ENCODE assay signal across 1 cellular context in the genomic region with DNA sequence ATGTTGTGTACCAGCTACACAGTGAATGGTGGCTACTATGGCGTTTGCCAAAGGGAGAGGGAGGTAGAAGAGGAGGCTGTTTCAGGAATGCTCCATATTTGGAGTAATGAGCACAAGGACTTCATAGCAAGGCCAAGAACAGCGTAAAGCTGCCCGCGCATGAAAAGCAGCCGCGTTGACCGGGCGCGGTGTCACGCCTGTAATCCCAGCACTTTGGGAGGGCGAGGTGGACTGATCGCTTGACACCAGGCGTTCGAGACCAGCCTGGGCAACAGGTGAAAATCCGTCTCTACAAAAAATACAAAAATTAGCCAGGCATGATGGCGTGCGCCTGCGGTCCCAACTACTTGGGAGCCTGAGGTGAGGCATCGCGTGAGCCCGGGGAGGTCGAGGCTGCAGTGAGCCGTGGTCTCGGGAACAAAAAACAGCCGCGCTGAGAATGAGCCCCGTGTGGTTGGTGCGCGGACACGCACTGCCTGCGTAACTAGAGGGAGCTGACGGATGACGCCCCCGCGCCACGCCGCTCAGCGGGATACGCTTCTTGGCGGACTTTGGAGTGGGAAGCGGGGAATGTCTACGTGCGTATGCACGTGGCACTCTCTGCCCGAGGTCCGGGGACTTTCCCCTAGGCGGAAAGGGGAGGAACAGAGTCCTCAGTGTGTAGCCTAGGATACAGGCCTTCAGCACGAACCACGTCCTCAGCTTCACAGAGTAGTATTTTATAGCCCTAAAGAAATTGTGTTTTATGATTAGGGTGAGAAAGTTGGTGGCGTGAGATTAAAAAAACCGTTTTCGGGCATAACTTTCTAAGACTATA.
TF ChIP-seq lines count a peak whose summit lies in the region.

A gene (minus strand): TSS at position 693 of the 817 bp plus-strand sequence.

TF ChIP-seq in HEK293, 187 proteins besides CTCF, POLR2A, EP300 and RAD21 (continued from another document and continues in another):
- TF ChIP-seq, protein P1, sequence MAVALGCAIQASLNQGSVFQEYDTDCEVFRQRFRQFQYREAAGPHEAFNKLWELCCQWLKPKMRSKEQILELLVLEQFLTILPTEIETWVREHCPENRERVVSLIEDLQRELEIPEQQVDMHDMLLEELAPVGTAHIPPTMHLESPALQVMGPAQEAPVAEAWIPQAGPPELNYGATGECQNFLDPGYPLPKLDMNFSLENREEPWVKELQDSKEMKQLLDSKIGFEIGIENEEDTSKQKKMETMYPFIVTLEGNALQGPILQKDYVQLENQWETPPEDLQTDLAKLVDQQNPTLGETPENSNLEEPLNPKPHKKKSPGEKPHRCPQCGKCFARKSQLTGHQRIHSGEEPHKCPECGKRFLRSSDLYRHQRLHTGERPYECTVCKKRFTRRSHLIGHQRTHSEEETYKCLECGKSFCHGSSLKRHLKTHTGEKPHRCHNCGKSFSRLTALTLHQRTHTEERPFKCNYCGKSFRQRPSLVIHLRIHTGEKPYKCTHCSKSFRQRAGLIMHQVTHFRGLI (tag by site-specific recombination; IDR thresholded peaks at IDR 0.05) = peak; percentile 8; the same call in 1 of the 2 replicates
- TF ChIP-seq ZNF19 (tag by site-specific recombination; IDR thresholded peaks at IDR 0.05; ENCODE audit: low read depth) (no peak), ZNF155 (tag by site-specific recombination; IDR thresholded peaks at IDR 0.05) (no peak), ZNF555 (tag by site-specific recombination; conservative IDR thresholded peaks at IDR 0.05) (no peak), ZNF311 (tag by site-specific recombination; IDR thresholded peaks at IDR 0.05; ENCODE audit: borderline replicate concordance) (no peak), ZNF621 (tag by site-specific recombination; IDR thresholded peaks at IDR 0.05) (no peak), ZNF37A (tag by site-specific recombination; IDR thresholded peaks at IDR 0.05) (peak; percentile 58; the same call in 1 of the 2 replicates), ZNF274 (IDR thresholded peaks at IDR 0.05; ENCODE audit: low read length) (no peak), ZNF274 (tag by site-specific recombination; IDR thresholded peaks at IDR 0.05; ENCODE audit: borderline replicate concordance) (no peak), ZNF350 (tag by site-specific recombination; IDR thresholded peaks at IDR 0.05) (no peak), ZNF473 (tag by site-specific recombination; IDR thresholded peaks at IDR 0.05) (no peak), ZNF843 (tag by site-specific recombination; IDR thresholded peaks at IDR 0.05) (peak; percentile 70; the same call in 1 of the 2 replicates), ZNF341 (tag by site-specific recombination; IDR thresholded peaks at IDR 0.05; ENCODE audit: low read depth) (peak; percentile 90), ZNF23 (tag by site-specific recombination; IDR thresholded peaks at IDR 0.05; ENCODE audit: borderline replicate concordance) (no peak), YY2 (tag by site-specific recombination; IDR thresholded peaks at IDR 0.05) (no peak; the same call in 1 of the 2 replicates), ZFP37 (tag by site-specific recombination; IDR thresholded peaks at IDR 0.05) (peak; percentile 91), ZNF175 (tag by site-specific recombination; IDR thresholded peaks at IDR 0.05) (no peak), BCL11A (tag by site-specific recombination; IDR thresholded peaks at IDR 0.05; ENCODE audit: low read depth) (peak; percentile 91; the same call in 1 of the 2 replicates), ZSCAN23 (tag by site-specific recombination; IDR thresholded peaks at IDR 0.05) (peak; percentile 47; the same call in 1 of the 2 replicates), ZNF670 (tag by site-specific recombination; IDR thresholded peaks at IDR 0.05; ENCODE audit: low read depth) (no peak), GFI1B (tag by site-specific recombination; IDR thresholded peaks at IDR 0.05) (no peak; the same call in 1 of the 2 replicates), ZNF624 (tag by site-specific recombination; IDR thresholded peaks at IDR 0.05) (no peak), ZNF112 (tag by site-specific recombination; IDR thresholded peaks at IDR 0.05) (no peak), ZNF660 (tag by site-specific recombination; IDR thresholded peaks at IDR 0.05) (peak; percentile 95), ZNF629 (tag by site-specific recombination; IDR thresholded peaks at IDR 0.05) (peak; percentile 94), ZNF544 (tag by site-specific recombination; IDR thresholded peaks at IDR 0.05) (no peak), TRIM28 (IDR thresholded peaks at IDR 0.05; ENCODE audit: borderline replicate concordance, low read length) (peak; percentile 86; the same call in 1 of the 2 replicates), ZNF391 (tag by site-specific recombination; IDR thresholded peaks at IDR 0.05; ENCODE audit: borderline replicate concordance, low read depth) (peak; percentile 95), GLI4 (tag by site-specific recombination; IDR thresholded peaks at IDR 0.05) (peak; percentile 74; the same call in 1 of the 2 replicates), ZNF530 (tag by site-specific recombination; IDR thresholded peaks at IDR 0.05; ENCODE audit: low read depth) (no peak), ZBTB17 (tag by site-specific recombination; IDR thresholded peaks at IDR 0.05) (peak; percentile 79), YY1 (tag by site-specific recombination; IDR thresholded peaks at IDR 0.05) (peak; percentile 42; the same call in 1 of the 2 replicates), ZNF394 (tag by site-specific recombination; IDR thresholded peaks at IDR 0.05; ENCODE audit: borderline replicate concordance) (peak; percentile 75; the same call in 1 of the 2 replicates), GLI2 (tag by site-specific recombination; IDR thresholded peaks at IDR 0.05; ENCODE audit: borderline replicate concordance, low read depth) (no peak), ZNF777 (tag by site-specific recombination; IDR thresholded peaks at IDR 0.05; ENCODE audit: borderline replicate concordance) (no peak)
- TF ChIP-seq, protein P2, sequence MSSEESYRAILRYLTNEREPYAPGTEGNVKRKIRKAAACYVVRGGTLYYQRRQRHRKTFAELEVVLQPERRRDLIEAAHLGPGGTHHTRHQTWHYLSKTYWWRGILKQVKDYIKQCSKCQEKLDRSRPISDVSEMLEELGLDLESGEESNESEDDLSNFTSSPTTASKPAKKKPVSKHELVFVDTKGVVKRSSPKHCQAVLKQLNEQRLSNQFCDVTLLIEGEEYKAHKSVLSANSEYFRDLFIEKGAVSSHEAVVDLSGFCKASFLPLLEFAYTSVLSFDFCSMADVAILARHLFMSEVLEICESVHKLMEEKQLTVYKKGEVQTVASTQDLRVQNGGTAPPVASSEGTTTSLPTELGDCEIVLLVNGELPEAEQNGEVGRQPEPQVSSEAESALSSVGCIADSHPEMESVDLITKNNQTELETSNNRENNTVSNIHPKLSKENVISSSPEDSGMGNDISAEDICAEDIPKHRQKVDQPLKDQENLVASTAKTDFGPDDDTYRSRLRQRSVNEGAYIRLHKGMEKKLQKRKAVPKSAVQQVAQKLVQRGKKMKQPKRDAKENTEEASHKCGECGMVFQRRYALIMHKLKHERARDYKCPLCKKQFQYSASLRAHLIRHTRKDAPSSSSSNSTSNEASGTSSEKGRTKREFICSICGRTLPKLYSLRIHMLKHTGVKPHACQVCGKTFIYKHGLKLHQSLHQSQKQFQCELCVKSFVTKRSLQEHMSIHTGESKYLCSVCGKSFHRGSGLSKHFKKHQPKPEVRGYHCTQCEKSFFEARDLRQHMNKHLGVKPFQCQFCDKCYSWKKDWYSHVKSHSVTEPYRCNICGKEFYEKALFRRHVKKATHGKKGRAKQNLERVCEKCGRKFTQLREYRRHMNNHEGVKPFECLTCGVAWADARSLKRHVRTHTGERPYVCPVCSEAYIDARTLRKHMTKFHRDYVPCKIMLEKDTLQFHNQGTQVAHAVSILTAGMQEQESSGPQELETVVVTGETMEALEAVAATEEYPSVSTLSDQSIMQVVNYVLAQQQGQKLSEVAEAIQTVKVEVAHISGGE (tag by site-specific recombination; conservative IDR thresholded peaks at IDR 0.05; ENCODE audit: low read depth) = peak; percentile 63
- TF ChIP-seq, protein P3, sequence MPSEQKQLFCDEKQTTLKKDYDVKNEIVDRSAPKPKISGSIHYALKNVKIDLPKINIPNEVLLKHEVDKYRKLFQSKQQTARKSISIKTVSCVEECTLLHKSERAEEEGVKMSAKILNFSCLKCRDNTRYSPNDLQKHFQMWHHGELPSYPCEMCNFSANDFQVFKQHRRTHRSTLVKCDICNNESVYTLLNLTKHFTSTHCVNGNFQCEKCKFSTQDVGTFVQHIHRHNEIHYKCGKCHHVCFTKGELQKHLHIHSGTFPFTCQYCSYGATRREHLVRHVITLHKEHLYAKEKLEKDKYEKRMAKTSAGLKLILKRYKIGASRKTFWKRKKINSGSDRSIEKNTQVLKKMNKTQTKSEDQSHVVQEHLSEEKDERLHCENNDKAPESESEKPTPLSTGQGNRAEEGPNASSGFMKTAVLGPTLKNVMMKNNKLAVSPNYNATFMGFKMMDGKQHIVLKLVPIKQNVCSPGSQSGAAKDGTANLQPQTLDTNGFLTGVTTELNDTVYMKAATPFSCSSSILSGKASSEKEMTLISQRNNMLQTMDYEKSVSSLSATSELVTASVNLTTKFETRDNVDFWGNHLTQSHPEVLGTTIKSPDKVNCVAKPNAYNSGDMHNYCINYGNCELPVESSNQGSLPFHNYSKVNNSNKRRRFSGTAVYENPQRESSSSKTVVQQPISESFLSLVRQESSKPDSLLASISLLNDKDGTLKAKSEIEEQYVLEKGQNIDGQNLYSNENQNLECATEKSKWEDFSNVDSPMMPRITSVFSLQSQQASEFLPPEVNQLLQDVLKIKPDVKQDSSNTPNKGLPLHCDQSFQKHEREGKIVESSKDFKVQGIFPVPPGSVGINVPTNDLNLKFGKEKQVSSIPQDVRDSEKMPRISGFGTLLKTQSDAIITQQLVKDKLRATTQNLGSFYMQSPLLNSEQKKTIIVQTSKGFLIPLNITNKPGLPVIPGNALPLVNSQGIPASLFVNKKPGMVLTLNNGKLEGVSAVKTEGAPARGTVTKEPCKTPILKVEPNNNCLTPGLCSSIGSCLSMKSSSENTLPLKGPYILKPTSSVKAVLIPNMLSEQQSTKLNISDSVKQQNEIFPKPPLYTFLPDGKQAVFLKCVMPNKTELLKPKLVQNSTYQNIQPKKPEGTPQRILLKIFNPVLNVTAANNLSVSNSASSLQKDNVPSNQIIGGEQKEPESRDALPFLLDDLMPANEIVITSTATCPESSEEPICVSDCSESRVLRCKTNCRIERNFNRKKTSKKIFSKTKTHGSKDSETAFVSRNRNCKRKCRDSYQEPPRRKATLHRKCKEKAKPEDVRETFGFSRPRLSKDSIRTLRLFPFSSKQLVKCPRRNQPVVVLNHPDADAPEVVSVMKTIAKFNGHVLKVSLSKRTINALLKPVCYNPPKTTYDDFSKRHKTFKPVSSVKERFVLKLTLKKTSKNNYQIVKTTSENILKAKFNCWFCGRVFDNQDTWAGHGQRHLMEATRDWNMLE (tag by site-specific recombination; conservative IDR thresholded peaks at IDR 0.05; ENCODE audit: low read depth) = no peak
- TF ChIP-seq, protein P4, sequence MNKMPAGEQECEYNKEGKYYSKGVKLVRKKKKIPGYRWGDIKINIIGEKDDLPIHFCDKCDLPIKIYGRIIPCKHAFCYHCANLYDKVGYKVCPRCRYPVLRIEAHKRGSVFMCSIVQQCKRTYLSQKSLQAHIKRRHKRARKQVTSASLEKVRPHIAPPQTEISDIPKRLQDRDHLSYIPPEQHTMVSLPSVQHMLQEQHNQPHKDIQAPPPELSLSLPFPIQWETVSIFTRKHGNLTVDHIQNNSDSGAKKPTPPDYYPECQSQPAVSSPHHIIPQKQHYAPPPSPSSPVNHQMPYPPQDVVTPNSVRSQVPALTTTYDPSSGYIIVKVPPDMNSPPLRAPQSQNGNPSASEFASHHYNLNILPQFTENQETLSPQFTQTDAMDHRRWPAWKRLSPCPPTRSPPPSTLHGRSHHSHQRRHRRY (tag by site-specific recombination; IDR thresholded peaks at IDR 0.05) = no peak
- TF ChIP-seq, protein P5, sequence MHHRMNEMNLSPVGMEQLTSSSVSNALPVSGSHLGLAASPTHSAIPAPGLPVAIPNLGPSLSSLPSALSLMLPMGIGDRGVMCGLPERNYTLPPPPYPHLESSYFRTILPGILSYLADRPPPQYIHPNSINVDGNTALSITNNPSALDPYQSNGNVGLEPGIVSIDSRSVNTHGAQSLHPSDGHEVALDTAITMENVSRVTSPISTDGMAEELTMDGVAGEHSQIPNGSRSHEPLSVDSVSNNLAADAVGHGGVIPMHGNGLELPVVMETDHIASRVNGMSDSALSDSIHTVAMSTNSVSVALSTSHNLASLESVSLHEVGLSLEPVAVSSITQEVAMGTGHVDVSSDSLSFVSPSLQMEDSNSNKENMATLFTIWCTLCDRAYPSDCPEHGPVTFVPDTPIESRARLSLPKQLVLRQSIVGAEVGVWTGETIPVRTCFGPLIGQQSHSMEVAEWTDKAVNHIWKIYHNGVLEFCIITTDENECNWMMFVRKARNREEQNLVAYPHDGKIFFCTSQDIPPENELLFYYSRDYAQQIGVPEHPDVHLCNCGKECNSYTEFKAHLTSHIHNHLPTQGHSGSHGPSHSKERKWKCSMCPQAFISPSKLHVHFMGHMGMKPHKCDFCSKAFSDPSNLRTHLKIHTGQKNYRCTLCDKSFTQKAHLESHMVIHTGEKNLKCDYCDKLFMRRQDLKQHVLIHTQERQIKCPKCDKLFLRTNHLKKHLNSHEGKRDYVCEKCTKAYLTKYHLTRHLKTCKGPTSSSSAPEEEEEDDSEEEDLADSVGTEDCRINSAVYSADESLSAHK (tag by site-specific recombination; IDR thresholded peaks at IDR 0.05) = peak; percentile 66
- TF ChIP-seq, protein P6, sequence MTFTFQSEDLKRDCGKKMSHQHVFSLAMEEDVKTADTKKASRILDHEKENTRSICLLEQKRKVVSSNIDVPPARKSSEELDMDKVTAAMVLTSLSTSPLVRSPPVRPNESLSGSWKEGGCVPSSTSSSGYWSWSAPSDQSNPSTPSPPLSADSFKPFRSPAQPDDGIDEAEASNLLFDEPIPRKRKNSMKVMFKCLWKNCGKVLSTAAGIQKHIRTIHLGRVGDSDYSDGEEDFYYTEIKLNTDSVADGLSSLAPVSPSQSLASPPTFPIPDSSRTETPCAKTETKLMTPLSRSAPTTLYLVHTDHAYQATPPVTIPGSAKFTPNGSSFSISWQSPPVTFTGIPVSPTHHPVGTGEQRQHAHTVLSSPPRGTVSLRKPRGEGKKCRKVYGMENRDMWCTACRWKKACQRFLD (tag by site-specific recombination; IDR thresholded peaks at IDR 0.05) = no peak
- TF ChIP-seq, protein P7, sequence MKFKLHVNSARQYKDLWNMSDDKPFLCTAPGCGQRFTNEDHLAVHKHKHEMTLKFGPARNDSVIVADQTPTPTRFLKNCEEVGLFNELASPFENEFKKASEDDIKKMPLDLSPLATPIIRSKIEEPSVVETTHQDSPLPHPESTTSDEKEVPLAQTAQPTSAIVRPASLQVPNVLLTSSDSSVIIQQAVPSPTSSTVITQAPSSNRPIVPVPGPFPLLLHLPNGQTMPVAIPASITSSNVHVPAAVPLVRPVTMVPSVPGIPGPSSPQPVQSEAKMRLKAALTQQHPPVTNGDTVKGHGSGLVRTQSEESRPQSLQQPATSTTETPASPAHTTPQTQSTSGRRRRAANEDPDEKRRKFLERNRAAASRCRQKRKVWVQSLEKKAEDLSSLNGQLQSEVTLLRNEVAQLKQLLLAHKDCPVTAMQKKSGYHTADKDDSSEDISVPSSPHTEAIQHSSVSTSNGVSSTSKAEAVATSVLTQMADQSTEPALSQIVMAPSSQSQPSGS (tag by site-specific recombination; IDR thresholded peaks at IDR 0.05; ENCODE audit: low read depth) = no peak
